ENCODE assay signal across 9 cellular contexts in the genomic region with DNA sequence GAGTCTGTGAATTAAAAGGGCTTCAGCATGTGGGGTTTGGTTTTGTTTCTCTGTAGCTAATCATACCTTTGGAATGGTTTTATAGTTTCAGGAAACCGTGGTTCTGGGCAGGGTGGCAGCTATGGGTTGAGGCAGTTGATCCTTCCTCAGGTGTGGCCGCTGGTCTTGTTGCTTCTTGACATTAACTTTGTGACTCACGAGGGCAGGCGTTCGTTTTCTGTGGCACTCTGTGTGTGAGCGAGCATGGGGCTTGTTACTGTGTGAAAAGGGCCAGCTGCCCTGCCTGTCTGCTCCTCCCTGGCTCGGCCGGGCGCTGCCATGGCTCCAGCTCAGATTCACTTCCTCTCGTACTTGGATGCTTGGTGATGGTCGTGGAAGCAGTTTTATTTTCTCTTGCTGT. TPM values are rescaled to one million over a fixed set of nuclear protein-coding genes. Genes with fewer than 3 reads are reported as not detected.
DNase-seq lines count a peak whose midpoint lies in the region; ATAC-seq, FAIRE-seq and TF ChIP-seq lines count a peak whose summit lies in the region.
"Had no signal": no experiment of that assay in that cellular context is flagged by ENCODE, and none has a peak within 500 bp of the region (broad histone marks: within the 10 kb centered on the region; RNA-seq: fewer than 3 reads in every experiment).

No MANE protein-coding gene starts in this region.

- H3K27ac ChIP-seq in ACC112 (ENCODE audit: low read depth, low read length) = 0 out of 2 replicates have a peak overlapping the region, but pooled peaks have one; percentile 31
- H3K27ac ChIP-seq in GM12878 (ENCODE audit: control insufficient read depth, insufficient read depth) = no peak overlapping the region
- H3K27ac ChIP-seq: hepatocyte had no signal

- H3K27me3 ChIP-seq in ACC112 (ENCODE audit: insufficient read depth, low read length) (no peaks in the 10 kb centered on the region), GM12878 (replicated peaks in 1 of 2; ENCODE audit: control insufficient read depth in 2 of 2, insufficient read depth in 2 of 2, low read length in 1 of 2) (no peaks in the 10 kb centered on the region)
- H3K27me3 ChIP-seq: hepatocyte had no signal

- intact Hi-C loops in GM12878 (cut with micrococcal nuclease; ENCODE audit: unreplicated experiment) = no loop called here

- POLR2A ChIA-PET in GM12878 (lab: Charles Lee) = no interaction called here

- no peak overlapping the region for H3K9ac ChIP-seq in GM12878 (ENCODE audit: control insufficient read depth, insufficient read depth, low read length)

- RAD21 ChIA-PET in GM12878 (lab: Charles Lee; ENCODE audit: unreplicated experiment) = no interaction called here

- peaks cover 2% of the 10 kb centered on the region; the same call in 2 of the 3 replicates for H3K9me3 ChIP-seq in GM12878 (replicated peaks; ENCODE audit: control insufficient read depth, insufficient read depth, low read length)

- no peak for TF ChIP-seq POLR2A in GM12878 (IDR thresholded peaks at IDR 0.05; ENCODE audit: low read depth, low read length)

- H3K36me3 ChIP-seq in ACC112 (ENCODE audit: insufficient read depth, low read length) = no peaks in the 10 kb centered on the region
- H3K36me3 ChIP-seq in GM12878 (ENCODE audit: control insufficient read depth in 2 of 2, insufficient read depth in 2 of 2, low read length in 1 of 2) = peaks cover 0 to 4% of the 10 kb centered on the region in 2 experiments; a peak in 3 of 4 replicates

- WGBS in GM12878 (ENCODE audit: insufficient coverage, insufficient replicate concordance, low lambda C conversion rate, missing lambda C conversion rate) = 82% methylated on average over 11 of the region's 11 CpGs

- H3K4me2 ChIP-seq in GM12878 (ENCODE audit: control insufficient read depth, insufficient read depth) = no peak overlapping the region
- H3K4me2 ChIP-seq: hepatocyte had no signal

- CTCF ChIA-PET in GM12878 (lab: Yijun Ruan, JAX) = interaction anchor here (0.6 to 1.0 kb wide), 3 partner anchors 16 to 992 kb away, joined by 3 read pairs; no protein-coding TSS in a partner anchor

- ATAC-seq in GM12878 = no peak

- TF ChIP-seq RAD21 in GM12878 (IDR thresholded peaks at IDR 0.05; ENCODE audit: insufficient read depth, low read depth, low read length) = no peak

- DNase-seq in HK-2 (ENCODE audit: unreplicated experiment) = peak; percentile 58
- DNase-seq in GM12878 (ENCODE audit: low read depth, low spot score) = no peak
- DNase-seq in midbrain (lab: John Stamatoyannopoulos, UW) = peak; percentile 35
- no peak for DNase-seq in COR-L47 (lab: John Stamatoyannopoulos, UW)
- DNase-seq in UCSD-AML1 (lab: John Stamatoyannopoulos, UW; ENCODE audit: unreplicated experiment) = no peak
- DNase-seq in stimulated activated naive CD4-positive, alpha-beta T cell treated with Interleukin-2 at 50 U/mL for 16 hours (lab: John Stamatoyannopoulos, UW) = no peak
- no peak for DNase-seq in HCEC 1CT

- H2AFZ ChIP-seq in ACC112 (ENCODE audit: low read length, unreplicated experiment) (no peak overlapping the region), GM12878 (ENCODE audit: control insufficient read depth, low read depth, low read length) (no peak overlapping the region)
- H2AFZ ChIP-seq: hepatocyte had no signal

- SMC1A ChIA-PET in GM12878 (lab: Charles Lee; ENCODE audit: uncharacterized antibody, unreplicated experiment) = interaction anchor here (0.5 kb wide), 1 partner anchor 46 kb away, joined by 3 read pairs; no protein-coding TSS in a partner anchor

- TF ChIP-seq EP300 in GM12878 (IDR thresholded peaks at IDR 0.05; ENCODE audit: borderline replicate concordance in 1 of 2, control insufficient read depth in 1 of 2, low read depth in 2 of 2, low read length in 2 of 2) = no peak

- H3K79me2 ChIP-seq in ACC112 (ENCODE audit: control insufficient read depth, insufficient read depth, low read length, unreplicated experiment) = peaks cover 96% of the 10 kb centered on the region
- H3K79me2 ChIP-seq in GM12878 (ENCODE audit: control insufficient read depth, insufficient read depth, low read length) = peaks cover 46% of the 10 kb centered on the region

- no peak for FAIRE-seq in GM12878 (lab: Jason Lieb, UNC)

- in situ Hi-C loops in GM12878 (cut with MboI) = no loop called here

- no peaks in the 10 kb centered on the region for H4K20me1 ChIP-seq in GM12878 (ENCODE audit: control insufficient read depth, insufficient read depth)

- H3K4me1 ChIP-seq in ACC112 (ENCODE audit: control insufficient read depth, insufficient read depth, low read length, unreplicated experiment) (peaks cover 8% of the 10 kb centered on the region), GM12878 (ENCODE audit: control insufficient read depth, insufficient read depth, low read length) (no peaks in the 10 kb centered on the region)

- TF ChIP-seq CTCF in GM12878 (IDR thresholded peaks at IDR 0.05 in 2 of 3, conservative IDR thresholded peaks at IDR 0.05 in 1 of 3; ENCODE audit: control insufficient read depth in 2 of 3, extremely low read depth in 1 of 3, insufficient read depth in 1 of 3, low read depth in 3 of 3, low read length in 3 of 3) = no peak

- no peak overlapping the region for H3K4me3 ChIP-seq in ACC112 (ENCODE audit: low read depth, low read length)
- H3K4me3 ChIP-seq in GM12878 = no peak overlapping the region
- H3K4me3 ChIP-seq: hepatocyte had no signal

- BruUV-seq in GM12878 (replicated peaks; lab: Mats Ljungman, UMichigan) = no TSS peak

RNA-seq across cellular contexts. Expression of a gene that starts 16.2 kb away (rescaled TPM):
- 32.0 and 39.1 TPM in 2 replicates for total RNA-seq in GM12878 (2013; cell fraction: nucleolus; rRNA removed)
- 33.7 and 36.0 TPM in 2 replicates for total RNA-seq in GM12878 (2014; rRNA removed)
- 16.9 and 17.9 TPM in 2 replicates for total RNA-seq in GM12878 (2014; rRNA removed; fragmentation: Illumina TruSeq; extraction: Trizol)
- 34.6 and 36.8 TPM in 2 replicates for total RNA-seq in GM12878 (2021)
- 10.2 TPM for polyA plus RNA-seq in GM12878 (2011; ENCODE audit: low read depth)
- polyA plus RNA-seq in GM12878 (2011; rRNA removed) = 13.2 and 20.6 TPM in 2 replicates
- 29.7 and 34.3 TPM in 2 replicates for polyA plus RNA-seq in GM12878 (2011; cell fraction: cytosol; rRNA removed)
- 34.3 and 39.2 TPM in 2 replicates for polyA plus RNA-seq in GM12878 (2011; cell fraction: nucleus; rRNA removed)
- 20.7 and 21.7 TPM in 2 replicates for polyA plus RNA-seq in GM12878 (2012)
- polyA plus RNA-seq in GM12878 (2014; fragmentation: Illumina TruSeq; extraction: Trizol) = 6.1 and 16.0 TPM in 2 replicates
- polyA plus RNA-seq in GM12878 (2014; fragmentation: Nextera tagmentation; extraction: Ambion mirVana) = 1 to 10 TPM in 1 of 2 experiments, under 1 TPM in 1; 0.69 to 1.6 TPM
- polyA plus RNA-seq in GM12878 (2014; rRNA removed) = 27.8 and 31.8 TPM in 2 replicates
- polyA plus RNA-seq in GM12878 (2016; fragmentation: Nextera tagmentation; extraction: Ambion mirVana) = 10 to 100 TPM; 11.7 to 16.0 TPM
- 22.3 and 37.0 TPM in 2 replicates for polyA minus RNA-seq in GM12878 (2011; rRNA and poly(A)+ RNA removed)
- 13.5 and 16.1 TPM in 2 replicates for polyA minus RNA-seq in GM12878 (2011; cell fraction: cytosol; rRNA and poly(A)+ RNA removed)
- 7.3 and 14.4 TPM in 2 replicates for polyA minus RNA-seq in GM12878 (2011; cell fraction: nucleus; rRNA and poly(A)+ RNA removed)

RNA-seq across cellular contexts. Expression of a gene that starts 45.0 kb away (rescaled TPM):
- 58.9 and 62.6 TPM in 2 replicates for total RNA-seq in GM12878 (2013; cell fraction: nucleolus; rRNA removed)
- total RNA-seq in GM12878 (2014; rRNA removed) = 17.5 and 23.6 TPM in 2 replicates
- total RNA-seq in GM12878 (2014; rRNA removed; fragmentation: Illumina TruSeq; extraction: Trizol) = 11.0 and 13.2 TPM in 2 replicates
- 30.0 and 36.3 TPM in 2 replicates for total RNA-seq in GM12878 (2021)
- polyA plus RNA-seq in GM12878 (2011; ENCODE audit: low read depth) = 10.2 TPM
- 10.9 and 26.0 TPM in 2 replicates for polyA plus RNA-seq in GM12878 (2011; rRNA removed)
- polyA plus RNA-seq in GM12878 (2011; cell fraction: cytosol; rRNA removed) = 34.7 and 54.2 TPM in 2 replicates
- polyA plus RNA-seq in GM12878 (2011; cell fraction: nucleus; rRNA removed) = 190 and 213 TPM in 2 replicates
- polyA plus RNA-seq in GM12878 (2012) = 22.7 and 27.4 TPM in 2 replicates
- 5.6 and 13.4 TPM in 2 replicates for polyA plus RNA-seq in GM12878 (2014; fragmentation: Illumina TruSeq; extraction: Trizol)
- 1 to 10 TPM; 2.4 to 7.9 TPM for polyA plus RNA-seq in GM12878 (2014; fragmentation: Nextera tagmentation; extraction: Ambion mirVana)
- polyA plus RNA-seq in GM12878 (2014; rRNA removed) = 34.4 and 42.5 TPM in 2 replicates
- 10 to 100 TPM; 27.9 to 30.8 TPM for polyA plus RNA-seq in GM12878 (2016; fragmentation: Nextera tagmentation; extraction: Ambion mirVana)
- 21.1 and 31.2 TPM in 2 replicates for polyA minus RNA-seq in GM12878 (2011; rRNA and poly(A)+ RNA removed)
- 9.9 and 11.3 TPM in 2 replicates for polyA minus RNA-seq in GM12878 (2011; cell fraction: cytosol; rRNA and poly(A)+ RNA removed)
- polyA minus RNA-seq in GM12878 (2011; cell fraction: nucleus; rRNA and poly(A)+ RNA removed) = 26.1 and 40.2 TPM in 2 replicates

RNA-seq across cellular contexts. Expression of a gene that starts 46.1 kb away (rescaled TPM):
- 29.9 and 30.8 TPM in 2 replicates for total RNA-seq in GM12878 (2013; cell fraction: nucleolus; rRNA removed)
- 28.4 and 30.4 TPM in 2 replicates for total RNA-seq in GM12878 (2014; rRNA removed)
- 37.3 and 38.4 TPM in 2 replicates for total RNA-seq in GM12878 (2014; rRNA removed; fragmentation: Illumina TruSeq; extraction: Trizol)
- 43.4 and 46.2 TPM in 2 replicates for total RNA-seq in GM12878 (2021)
- polyA plus RNA-seq in GM12878 (2011; ENCODE audit: low read depth) = 27.6 TPM
- polyA plus RNA-seq in GM12878 (2011; rRNA removed) = 46.5 and 53.8 TPM in 2 replicates
- 54.9 and 65.7 TPM in 2 replicates for polyA plus RNA-seq in GM12878 (2011; cell fraction: cytosol; rRNA removed)
- polyA plus RNA-seq in GM12878 (2011; cell fraction: nucleus; rRNA removed) = 53.8 and 63.9 TPM in 2 replicates
- polyA plus RNA-seq in GM12878 (2012) = 38.7 and 41.1 TPM in 2 replicates
- polyA plus RNA-seq in GM12878 (2014; fragmentation: Illumina TruSeq; extraction: Trizol) = 39.2 and 50.2 TPM in 2 replicates
- 1 to 10 TPM; 1.6 to 4.1 TPM for polyA plus RNA-seq in GM12878 (2014; fragmentation: Nextera tagmentation; extraction: Ambion mirVana)
- polyA plus RNA-seq in GM12878 (2014; rRNA removed) = 46.5 and 50.8 TPM in 2 replicates
- 10 to 100 TPM; 68.1 to 71.0 TPM for polyA plus RNA-seq in GM12878 (2016; fragmentation: Nextera tagmentation; extraction: Ambion mirVana)
- 26.4 and 36.3 TPM in 2 replicates for polyA minus RNA-seq in GM12878 (2011; rRNA and poly(A)+ RNA removed)
- 51.5 and 53.3 TPM in 2 replicates for polyA minus RNA-seq in GM12878 (2011; cell fraction: cytosol; rRNA and poly(A)+ RNA removed)
- polyA minus RNA-seq in GM12878 (2011; cell fraction: nucleus; rRNA and poly(A)+ RNA removed) = 9.1 and 18.6 TPM in 2 replicates

RNA-seq across cellular contexts. Expression of a gene that starts 49.9 kb away (rescaled TPM):
- total RNA-seq in GM12878 (2013; cell fraction: nucleolus; rRNA removed) = not detected in 2 replicates
- total RNA-seq in GM12878 (2014; rRNA removed) (not detected in 2 replicates), GM12878 (2014; rRNA removed; fragmentation: Illumina TruSeq; extraction: Trizol) (not detected in 2 replicates), GM12878 (2021) (not detected in 2 replicates)
- not detected for polyA plus RNA-seq in GM12878 (2011; ENCODE audit: low read depth)
- polyA plus RNA-seq in GM12878 (2011; rRNA removed) (not detected in 2 replicates), GM12878 (2014; fragmentation: Illumina TruSeq; extraction: Trizol) (not detected in 2 replicates), GM12878 (2014; fragmentation: Nextera tagmentation; extraction: Ambion mirVana) (not detected), GM12878 (2014; rRNA removed) (not detected in 2 replicates), GM12878 (2016; fragmentation: Nextera tagmentation; extraction: Ambion mirVana) (under 1 TPM in 1 of 2 experiments, not detected in 1; 0.13 TPM)
- not detected in 2 replicates for polyA plus RNA-seq in GM12878 (2011; cell fraction: cytosol; rRNA removed)
- polyA plus RNA-seq in GM12878 (2011; cell fraction: nucleus; rRNA removed) = not detected in 2 replicates
- polyA plus RNA-seq in GM12878 (2012) = 0.08 TPM in 1 of 2 replicates, not detected in the other
- polyA minus RNA-seq in GM12878 (2011; rRNA and poly(A)+ RNA removed) = not detected in 2 replicates
- not detected in 2 replicates for polyA minus RNA-seq in GM12878 (2011; cell fraction: cytosol; rRNA and poly(A)+ RNA removed)
- polyA minus RNA-seq in GM12878 (2011; cell fraction: nucleus; rRNA and poly(A)+ RNA removed) = not detected in 2 replicates
- total RNA-seq: hepatocyte had no signal

RNA-seq across cellular contexts. Expression of a gene that starts 58.6 kb away (rescaled TPM):
- total RNA-seq in GM12878 (2013; cell fraction: nucleolus; rRNA removed) = 16.9 and 19.5 TPM in 2 replicates
- total RNA-seq in GM12878 (2014; rRNA removed) (11.2 and 12.1 TPM in 2 replicates), GM12878 (2014; rRNA removed; fragmentation: Illumina TruSeq; extraction: Trizol) (5.2 and 5.6 TPM in 2 replicates), GM12878 (2021) (21.2 and 23.9 TPM in 2 replicates)
- polyA plus RNA-seq in GM12878 (2011; ENCODE audit: low read depth) = 4.3 TPM
- polyA plus RNA-seq in GM12878 (2011; rRNA removed) (1.8 and 2.8 TPM in 2 replicates), GM12878 (2014; fragmentation: Illumina TruSeq; extraction: Trizol) (2.0 and 5.1 TPM in 2 replicates), GM12878 (2014; fragmentation: Nextera tagmentation; extraction: Ambion mirVana) (under 1 TPM; 0.06 to 0.09 TPM), GM12878 (2014; rRNA removed) (12.2 and 15.2 TPM in 2 replicates), GM12878 (2016; fragmentation: Nextera tagmentation; extraction: Ambion mirVana) (1 to 10 TPM; 1.1 to 1.6 TPM)
- 4.7 and 6.6 TPM in 2 replicates for polyA plus RNA-seq in GM12878 (2011; cell fraction: cytosol; rRNA removed)
- polyA plus RNA-seq in GM12878 (2011; cell fraction: nucleus; rRNA removed) = 39.6 and 50.7 TPM in 2 replicates
- 11.0 and 14.2 TPM in 2 replicates for polyA plus RNA-seq in GM12878 (2012)
- 1.8 and 4.2 TPM in 2 replicates for polyA minus RNA-seq in GM12878 (2011; rRNA and poly(A)+ RNA removed)
- 2.4 and 2.7 TPM in 2 replicates for polyA minus RNA-seq in GM12878 (2011; cell fraction: cytosol; rRNA and poly(A)+ RNA removed)
- 4.0 and 6.9 TPM in 2 replicates for polyA minus RNA-seq in GM12878 (2011; cell fraction: nucleus; rRNA and poly(A)+ RNA removed)

Comparison
In these comparisons a context has a peak if more than half of its experiments do, and no peak if none do; other contexts are left out.
1. DNase-seq: peak in HK-2 (single experiment) and midbrain (single experiment); none in GM12878 (single experiment), COR-L47 (single experiment), UCSD-AML1 (single experiment), stimulated activated naive CD4-positive, alpha-beta T cell treated with Interleukin-2 at 50 U/mL for 16 hours (single experiment) and HCEC 1CT (single experiment).